9 cellular contexts compared by ENCODE assay signal in genomic region chr1:44819594-44820327, GRCh38. TPM values are rescaled to one million over a fixed set of nuclear protein-coding genes. Genes with fewer than 3 reads are reported as not detected.
A peak's percentile ranks its signal among the peaks of the same experiment; 100 is the strongest.
DNase-seq lines count a peak whose midpoint lies in the region; ATAC-seq and TF ChIP-seq lines count a peak whose summit lies in the region.
"Had no signal": no experiment of that assay in that cellular context is flagged by ENCODE, and none has a peak within 500 bp of the region (broad histone marks: within the 10 kb centered on the region; RNA-seq: fewer than 3 reads in every experiment).

No MANE protein-coding gene starts in this region.

- no peaks in the 10 kb centered on the region for H3K9me3 Mint-ChIP-seq in activated naive CD4-positive, alpha-beta T cell treated with anti-CD3 and anti-CD28 coated beads for 36 hours

- intact Hi-C loops in activated naive CD4-positive, alpha-beta T cell treated with anti-CD3 and anti-CD28 coated beads for 36 hours (cut with micrococcal nuclease): loop anchor here (1.0 to 2.0 kb wide), 5 partner anchors 10 to 98 kb away; partner anchors contain the start of genes PLK3 and RNU5D-1

- no peaks in the 10 kb centered on the region for H3K27me3 ChIP-seq in gastroesophageal sphincter

- peaks cover 0 to 28% (median 14%) of the 10 kb centered on the region in 3 donors for H3K4me1 ChIP-seq in gastroesophageal sphincter

- TF ChIP-seq CTCF in C4-2B (conservative IDR thresholded peaks at IDR 0.05) (no peak), gastroesophageal sphincter (IDR thresholded peaks at IDR 0.05) (peak in 2 of 4 experiments; percentile 6 to 37)

- CTCF ChIA-PET in activated naive CD4-positive, alpha-beta T cell treated with anti-CD3 and anti-CD28 coated beads for 36 hours (lab: Charles Lee): interaction anchor here (0.6 to 6.7 kb wide), 15 partner anchors 11 to 867 kb away, joined by 3 to 41 read pairs (median 4); partner anchors contain the start of genes BTBD19, DYNLT4, GPBP1L1 and PLK3

- H3K27ac ChIP-seq in C4-2B: peak overlapping the region; percentile 94
- peak overlapping the region; percentile 84 to 94 (median 88) for H3K27ac ChIP-seq in gastroesophageal sphincter
- peak overlapping the region; percentile 97 for H3K27ac ChIP-seq in temporal lobe (ENCODE audit: low read depth, low read length)

- peak; percentile 88 to 98 for TF ChIP-seq POLR2A in gastroesophageal sphincter (IDR thresholded peaks at IDR 0.05)

- ATAC-seq in GM19351 (IDR thresholded peaks at IDR 0.05; ENCODE audit: unreplicated experiment) (peak; percentile 83), HG03469 (IDR thresholded peaks at IDR 0.05; ENCODE audit: unreplicated experiment) (peak; percentile 45), gastroesophageal sphincter (peak; percentile 87)

- TF ChIP-seq EP300 in gastroesophageal sphincter (IDR thresholded peaks at IDR 0.05): no peak

- H3K4me1 Mint-ChIP-seq in activated naive CD4-positive, alpha-beta T cell treated with anti-CD3 and anti-CD28 coated beads for 36 hours (ENCODE audit: low read depth): peaks cover 34% of the 10 kb centered on the region

- peak overlapping the region; percentile 99 for H3K27ac Mint-ChIP-seq in activated naive CD4-positive, alpha-beta T cell treated with anti-CD3 and anti-CD28 coated beads for 36 hours

- H3K36me3 ChIP-seq in gastroesophageal sphincter: no peaks in the 10 kb centered on the region

- peak overlapping the region; percentile 88 for H3K4me3 Mint-ChIP-seq in activated naive CD4-positive, alpha-beta T cell treated with anti-CD3 and anti-CD28 coated beads for 36 hours

- H3K9me3 ChIP-seq in gastroesophageal sphincter: no peaks in the 10 kb centered on the region

- WGBS in gastroesophageal sphincter (ENCODE audit: low coverage in 1 of 2), 2 donors: 1 to 3% methylated on average over 15 to 23 of the region's 34 CpGs

- H3K4me3 ChIP-seq in gastroesophageal sphincter: peak overlapping the region; percentile 58 to 67

- DNase-seq in SHP77 (lab: John Stamatoyannopoulos, UW) (peak; percentile 96 to 97), nucleus accumbens (lab: John Stamatoyannopoulos, UW) (peak in 47 of 56 donors; percentile 24 to 76 (median 54))
- DNase-seq in activated naive CD4-positive, alpha-beta T cell treated with anti-CD3 and anti-CD28 coated beads for 36 hours: peak; percentile 86

- H3K27me3 Mint-ChIP-seq in activated naive CD4-positive, alpha-beta T cell treated with anti-CD3 and anti-CD28 coated beads for 36 hours (ENCODE audit: low read depth): no peaks in the 10 kb centered on the region

- peaks cover 10% of the 10 kb centered on the region for H3K36me3 Mint-ChIP-seq in activated naive CD4-positive, alpha-beta T cell treated with anti-CD3 and anti-CD28 coated beads for 36 hours (ENCODE audit: low read depth)

RNA-seq across cellular contexts. Expression of gene BTBD19, which starts 11.4 kb away (rescaled TPM):
- total RNA-seq in activated naive CD4-positive, alpha-beta T cell treated with anti-CD3 and anti-CD28 coated beads for 36 hours: 1 to 10 TPM; 5.9 to 6.7 TPM
- total RNA-seq in gastroesophageal sphincter (10 to 100 TPM in 1 of 4 donors, 1 to 10 TPM in 2, under 1 TPM in 1; 0.22 to 12.1 (median 5.6) TPM), temporal lobe (2.2 TPM)

RNA-seq across cellular contexts. Expression of gene DYNLT4, which starts 12.6 kb away (rescaled TPM):
- total RNA-seq in activated naive CD4-positive, alpha-beta T cell treated with anti-CD3 and anti-CD28 coated beads for 36 hours: under 1 TPM; 0.62 to 0.67 TPM
- 1 to 10 TPM in 1 of 4 donors, not detected in 3; 1.4 TPM for total RNA-seq in gastroesophageal sphincter
- not detected for total RNA-seq in temporal lobe

RNA-seq across cellular contexts. Expression of gene PLK3, which starts 19.6 kb away (rescaled TPM):
- total RNA-seq in activated naive CD4-positive, alpha-beta T cell treated with anti-CD3 and anti-CD28 coated beads for 36 hours: 10 to 100 TPM; 44.2 to 46.7 TPM
- total RNA-seq in gastroesophageal sphincter: 10 to 100 TPM in 3 of 4 donors, 1 to 10 TPM in 1; 9.4 to 31.2 (median 12.0) TPM
- 9.1 TPM for total RNA-seq in temporal lobe

RNA-seq across cellular contexts. Expression of gene PTCH2, which starts 23.3 kb away (rescaled TPM):
- total RNA-seq in activated naive CD4-positive, alpha-beta T cell treated with anti-CD3 and anti-CD28 coated beads for 36 hours: 1 to 10 TPM in 1 of 2 experiments, under 1 TPM in 1; 0.94 to 1.0 TPM
- total RNA-seq in gastroesophageal sphincter (1 to 10 TPM in 2 of 4 donors, under 1 TPM in 2; 0.54 to 1.9 (median 1.1) TPM), temporal lobe (1.7 TPM)

RNA-seq across cellular contexts. Expression of gene BEST4, which starts 31.8 kb away (rescaled TPM):
- total RNA-seq in activated naive CD4-positive, alpha-beta T cell treated with anti-CD3 and anti-CD28 coated beads for 36 hours: under 1 TPM; 0.74 to 0.79 TPM
- total RNA-seq in gastroesophageal sphincter (under 1 TPM in 2 of 4 donors, not detected in 2; 0.15 to 0.31 TPM), temporal lobe (0.49 TPM)
- total RNA-seq: glomerular endothelial cell had no signal

Comparison
In these comparisons a context has a peak if more than half of its experiments do, and no peak if none do; other contexts are left out.
1. Peak in every context shown above with its lines: DNase-seq, ATAC-seq, H3K4me3 ChIP-seq and H3K27ac ChIP-seq.